In the genomic region with DNA sequence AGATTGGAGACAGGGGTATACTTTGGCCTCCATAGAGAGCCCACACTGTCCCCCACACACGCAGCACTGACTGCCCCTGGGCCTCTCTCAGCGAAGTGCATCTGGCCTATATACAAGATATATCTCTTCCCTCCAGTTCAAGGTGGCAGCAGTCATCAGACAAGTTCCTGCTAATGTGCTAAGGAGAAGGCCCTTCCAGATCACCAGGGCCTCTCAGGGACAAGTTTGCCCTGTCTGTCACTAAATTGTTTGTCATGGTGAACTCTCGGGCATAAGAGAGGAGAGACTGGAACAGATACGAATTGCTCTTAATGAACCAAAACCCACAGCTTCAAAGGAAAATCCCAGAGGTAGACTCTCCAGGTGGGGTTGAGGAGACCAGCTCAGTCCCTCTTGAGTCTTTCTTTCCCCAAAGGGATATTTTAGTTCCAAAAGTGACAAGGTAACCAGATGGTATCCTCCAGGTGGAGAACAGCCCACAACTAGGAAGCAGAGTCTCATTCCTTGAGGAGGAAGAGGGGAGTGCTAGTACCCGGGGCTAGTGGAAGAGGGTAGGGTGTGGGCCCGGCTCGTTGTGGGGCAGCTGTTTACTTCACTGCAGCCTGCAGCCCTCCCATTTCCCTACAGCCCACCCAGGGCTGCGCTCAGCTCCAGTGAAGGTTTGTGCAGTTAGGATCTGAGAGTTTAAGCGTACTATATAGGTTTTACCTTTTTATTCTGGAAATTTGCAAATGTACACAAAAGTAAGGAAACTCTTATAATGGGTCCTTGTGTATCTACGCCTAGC, we compare ENCODE assay signal across 13 cellular contexts. TPM values are rescaled to one million over a fixed set of nuclear protein-coding genes. Genes with fewer than 3 reads are reported as not detected.
DNase-seq lines count a peak whose midpoint lies in the region; ATAC-seq and TF ChIP-seq lines count a peak whose summit lies in the region.
"Had no signal": no experiment of that assay in that cellular context is flagged by ENCODE, and none has a peak within 500 bp of the region (broad histone marks: within the 10 kb centered on the region; RNA-seq: fewer than 3 reads in every experiment).

No MANE protein-coding gene starts in this region.

- H3K4me1 ChIP-seq in right lobe of liver = peaks cover 0 to 56% (median 24%) of the 10 kb centered on the region in 4 donors
- peaks cover 0 to 33% (median 24%) of the 10 kb centered on the region in 4 donors for H3K4me1 ChIP-seq in sigmoid colon

- H3K4me1 Mint-ChIP-seq in activated CD4-positive, alpha-beta memory T cell treated with anti-CD3 and anti-CD28 coated beads, Interleukin-2, amount 10 ng/mL, durations not matched to agents 7 days and 5 days = peaks cover 25% of the 10 kb centered on the region
- H3K4me1 Mint-ChIP-seq in activated CD4-positive, alpha-beta memory T cell treated with anti-CD3 and anti-CD28 coated beads for 36 hours (ENCODE audit: low read depth) = peaks cover 23% of the 10 kb centered on the region
- peaks cover 14% of the 10 kb centered on the region for H3K4me1 Mint-ChIP-seq in WTC11

- no peaks in the 10 kb centered on the region for H3K27me3 Mint-ChIP-seq in activated CD4-positive, alpha-beta memory T cell treated with anti-CD3 and anti-CD28 coated beads, Interleukin-2, amount 10 ng/mL, durations not matched to agents 7 days and 5 days
- H3K27me3 Mint-ChIP-seq in activated CD4-positive, alpha-beta memory T cell treated with anti-CD3 and anti-CD28 coated beads for 36 hours = no peaks in the 10 kb centered on the region
- peaks cover 28% of the 10 kb centered on the region for H3K27me3 Mint-ChIP-seq in WTC11 (ENCODE audit: low read depth)

- H3K27me3 ChIP-seq in right lobe of liver = no peaks in the 10 kb centered on the region
- H3K27me3 ChIP-seq in sigmoid colon = no peaks in the 10 kb centered on the region

- TF ChIP-seq EP300 in sigmoid colon (IDR thresholded peaks at IDR 0.05) = no peak

- H3K4me3 Mint-ChIP-seq in activated CD4-positive, alpha-beta memory T cell treated with anti-CD3 and anti-CD28 coated beads, Interleukin-2, amount 10 ng/mL, durations not matched to agents 7 days and 5 days = peak overlapping the region; percentile 11
- H3K4me3 Mint-ChIP-seq in activated CD4-positive, alpha-beta memory T cell treated with anti-CD3 and anti-CD28 coated beads for 36 hours = no peak overlapping the region
- 0 out of 2 replicates have a peak overlapping the region, but pooled peaks have one; percentile 38 for H3K4me3 Mint-ChIP-seq in WTC11

- no peaks in the 10 kb centered on the region for H3K9me3 Mint-ChIP-seq in activated CD4-positive, alpha-beta memory T cell treated with anti-CD3 and anti-CD28 coated beads, Interleukin-2, amount 10 ng/mL, durations not matched to agents 7 days and 5 days
- no peaks in the 10 kb centered on the region for H3K9me3 Mint-ChIP-seq in activated CD4-positive, alpha-beta memory T cell treated with anti-CD3 and anti-CD28 coated beads for 36 hours
- H3K9me3 Mint-ChIP-seq in WTC11 = no peaks in the 10 kb centered on the region

- no peak overlapping the region for H3K4me3 ChIP-seq in right lobe of liver
- H3K4me3 ChIP-seq in sigmoid colon = no peak overlapping the region
- H3K4me3 ChIP-seq: lung had no signal

- intact Hi-C loops in activated CD4-positive, alpha-beta memory T cell treated with anti-CD3 and anti-CD28 coated beads for 36 hours (cut with micrococcal nuclease) = loop anchor here (10.0 kb wide), 1 partner anchor 1238 kb away; a partner anchor contains a TSS
- intact Hi-C loops in right lobe of liver (cut with DNase I) = no loop called here
- intact Hi-C loops in sigmoid colon (cut with DNase I) = loop anchor here (10.0 kb wide), 1 partner anchor 322 kb away; a partner anchor contains a TSS

- CTCF ChIA-PET in activated CD4-positive, alpha-beta memory T cell treated with anti-CD3 and anti-CD28 coated beads, Interleukin-2, amount 10 ng/mL, durations not matched to agents 7 days and 5 days (lab: Charles Lee) = interaction anchor here (1.5 to 2.5 kb wide), 2 partner anchors 31 to 692 kb away, joined by 3 to 8 read pairs; no protein-coding TSS in a partner anchor
- CTCF ChIA-PET in activated CD4-positive, alpha-beta memory T cell treated with anti-CD3 and anti-CD28 coated beads for 36 hours (lab: Charles Lee) = interaction anchor here (7.7 kb wide), 1 partner anchor 31 kb away, joined by 49 read pairs; no protein-coding TSS in a partner anchor
- CTCF ChIA-PET in WTC11 (lab: Charles Lee) = interaction anchor here (1.0 to 3.5 kb wide), 2 partner anchors 14 to 31 kb away, joined by 4 to 21 read pairs; no protein-coding TSS in a partner anchor

- POLR2A ChIA-PET in activated CD4-positive, alpha-beta memory T cell treated with anti-CD3 and anti-CD28 coated beads, Interleukin-2, amount 10 ng/mL, durations not matched to agents 7 days and 5 days (lab: Charles Lee) = interaction anchor here (1.4 to 3.9 kb wide), 4 partner anchors 14 to 44 kb away, joined by 4 to 26 read pairs (median 14); a partner anchor contains a TSS
- POLR2A ChIA-PET in activated CD4-positive, alpha-beta memory T cell treated with anti-CD3 and anti-CD28 coated beads for 36 hours (lab: Charles Lee) = interaction anchor here (0.6 kb wide), 1 partner anchor 123 kb away, joined by 3 read pairs; no protein-coding TSS in a partner anchor
- POLR2A ChIA-PET in WTC11 (lab: Charles Lee) = no interaction called here

- H3K9me3 ChIP-seq in right lobe of liver (no peaks in the 10 kb centered on the region), sigmoid colon (no peaks in the 10 kb centered on the region)
- H3K9me3 ChIP-seq: A549 had no signal

- no peak for TF ChIP-seq CTCF in WTC11 (IDR thresholded peaks at IDR 0.05)
- TF ChIP-seq CTCF in right lobe of liver (IDR thresholded peaks at IDR 0.05) = no peak
- no peak for TF ChIP-seq CTCF in sigmoid colon (IDR thresholded peaks at IDR 0.05)

- ATAC-seq in WTC11 = no peak
- no peak for ATAC-seq in right lobe of liver
- no peak for ATAC-seq in GM21737 (IDR thresholded peaks at IDR 0.05; ENCODE audit: unreplicated experiment)
- ATAC-seq: A549 had no signal

- WGBS in right lobe of liver (ENCODE audit: insufficient coverage, low coverage, low lambda C conversion rate, missing lambda C conversion rate) = 89% methylated on average over 7 of the region's 10 CpGs
- 71 to 81% methylated on average over 10 of the region's 10 CpGs for WGBS in sigmoid colon, 2 donors

- H3K27ac Mint-ChIP-seq in activated CD4-positive, alpha-beta memory T cell treated with anti-CD3 and anti-CD28 coated beads, Interleukin-2, amount 10 ng/mL, durations not matched to agents 7 days and 5 days = no peak overlapping the region
- no peak overlapping the region for H3K27ac Mint-ChIP-seq in activated CD4-positive, alpha-beta memory T cell treated with anti-CD3 and anti-CD28 coated beads for 36 hours
- no peak overlapping the region for H3K27ac Mint-ChIP-seq in WTC11

- peaks cover 8% of the 10 kb centered on the region for H3K36me3 Mint-ChIP-seq in activated CD4-positive, alpha-beta memory T cell treated with anti-CD3 and anti-CD28 coated beads, Interleukin-2, amount 10 ng/mL, durations not matched to agents 7 days and 5 days (ENCODE audit: low read depth)
- H3K36me3 Mint-ChIP-seq in activated CD4-positive, alpha-beta memory T cell treated with anti-CD3 and anti-CD28 coated beads for 36 hours = no peaks in the 10 kb centered on the region
- H3K36me3 Mint-ChIP-seq in WTC11 = no peaks in the 10 kb centered on the region

- no peak for DNase-seq in activated CD4-positive, alpha-beta memory T cell treated with anti-CD3 and anti-CD28 coated beads, Interleukin-2, amount 10 ng/mL, durations not matched to agents 7 days and 5 days
- no peak for DNase-seq in activated CD4-positive, alpha-beta memory T cell treated with anti-CD3 and anti-CD28 coated beads for 36 hours
- DNase-seq in WTC11 (ENCODE audit: low spot score) (no peak), right lobe of liver (peak in 1 of 3 donors; percentile 32), sigmoid colon (peak; percentile 59), AML-193 (lab: John Stamatoyannopoulos, UW) (no peak), NCI-H2107 treated with DMSO at 0.1 percent for 48 hours (lab: John Stamatoyannopoulos, UW; ENCODE audit: unreplicated experiment) (no peak)
- DNase-seq: NCI-H226, substantia nigra had no signal

- TF ChIP-seq POLR2A in right lobe of liver (IDR thresholded peaks at IDR 0.05) = no peak
- TF ChIP-seq POLR2A in sigmoid colon (IDR thresholded peaks at IDR 0.05) = no peak

- H3K36me3 ChIP-seq in right lobe of liver = peaks cover 0 to 11% (median 0%) of the 10 kb centered on the region in 4 donors
- H3K36me3 ChIP-seq in sigmoid colon = no peaks in the 10 kb centered on the region

- H3K27ac ChIP-seq in right lobe of liver = peak overlapping the region; percentile 39 to 93 (median 91)
- H3K27ac ChIP-seq in sigmoid colon = peak overlapping the region in 1 of 4 donors; percentile 8
- H3K27ac ChIP-seq: KMS-11 had no signal

TF ChIP-seq in WTC11, 78 proteins besides CTCF, POLR2A, EP300 and RAD21 (continues in another document):
- TF ChIP-seq ELF4 (CRISPR knock-in tag; IDR thresholded peaks at IDR 0.05; ENCODE audit: low read depth) = no peak
- TF ChIP-seq, protein P1, sequence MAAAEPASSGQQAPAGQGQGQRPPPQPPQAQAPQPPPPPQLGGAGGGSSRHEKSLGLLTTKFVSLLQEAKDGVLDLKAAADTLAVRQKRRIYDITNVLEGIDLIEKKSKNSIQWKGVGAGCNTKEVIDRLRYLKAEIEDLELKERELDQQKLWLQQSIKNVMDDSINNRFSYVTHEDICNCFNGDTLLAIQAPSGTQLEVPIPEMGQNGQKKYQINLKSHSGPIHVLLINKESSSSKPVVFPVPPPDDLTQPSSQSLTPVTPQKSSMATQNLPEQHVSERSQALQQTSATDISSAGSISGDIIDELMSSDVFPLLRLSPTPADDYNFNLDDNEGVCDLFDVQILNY (CRISPR knock-in tag; IDR thresholded peaks at IDR 0.05) = no peak

RNA-seq across cellular contexts. Expression of a gene that starts 2.2 kb away (rescaled TPM):
- 10 to 100 TPM; 15.0 to 17.5 TPM for total RNA-seq in activated CD4-positive, alpha-beta memory T cell treated with anti-CD3 and anti-CD28 coated beads, Interleukin-2, amount 10 ng/mL, durations not matched to agents 7 days and 5 days
- 10 to 100 TPM; 10.7 to 11.4 TPM for total RNA-seq in activated CD4-positive, alpha-beta memory T cell treated with anti-CD3 and anti-CD28 coated beads for 36 hours
- total RNA-seq in WTC11 (2021) (10.4 to 14.3 TPM (median 12.1 TPM) in 3 replicates), right lobe of liver (100 to 1,000 TPM in 3 of 6 experiments, 10 to 100 TPM in 3; 11.6 to 134 (median 83.9) TPM), sigmoid colon (1 to 10 TPM; 5.3 to 8.6 (median 7.2) TPM)
- 10 to 100 TPM; 11.6 to 38.9 (median 20.4) TPM for polyA plus RNA-seq in sigmoid colon

RNA-seq across cellular contexts. Expression of a gene that starts 44.6 kb away (rescaled TPM):
- 10 to 100 TPM; 18.4 to 22.7 TPM for total RNA-seq in activated CD4-positive, alpha-beta memory T cell treated with anti-CD3 and anti-CD28 coated beads, Interleukin-2, amount 10 ng/mL, durations not matched to agents 7 days and 5 days
- total RNA-seq in activated CD4-positive, alpha-beta memory T cell treated with anti-CD3 and anti-CD28 coated beads for 36 hours = 10 to 100 TPM; 12.1 to 13.4 TPM
- total RNA-seq in WTC11 (2021) (14.4 to 18.3 TPM (median 16.8 TPM) in 3 replicates), right lobe of liver (100 to 1,000 TPM in 1 of 6 experiments, 10 to 100 TPM in 5; 19.6 to 104 (median 31.5) TPM), sigmoid colon (10 to 100 TPM; 27.5 to 49.3 (median 38.9) TPM)
- polyA plus RNA-seq in sigmoid colon = 10 to 100 TPM in 2 of 3 donors, 1 to 10 TPM in 1; 5.3 to 14.9 (median 13.2) TPM

Comparison
In these comparisons a context has a peak if more than half of its experiments do, and no peak if none do; other contexts are left out.
1. intact Hi-C loops: an anchor here in activated CD4-positive, alpha-beta memory T cell treated with anti-CD3 and anti-CD28 coated beads for 36 hours (10.0 kb wide) and sigmoid colon (10.0 kb wide); none called in right lobe of liver.